In genomic region chr2:170157025-170157684, GRCh38 we compare ENCODE assay signal across 19 cellular contexts. TPM values are rescaled to one million over a fixed set of nuclear protein-coding genes. Genes with fewer than 3 reads are reported as not detected.
DNase-seq lines count a peak whose midpoint lies in the region; ATAC-seq and TF ChIP-seq lines count a peak whose summit lies in the region.
"Had no signal": no experiment of that assay in that cellular context is flagged by ENCODE, and none has a peak within 500 bp of the region (broad histone marks: within the 10 kb centered on the region; RNA-seq: fewer than 3 reads in every experiment).

No MANE protein-coding gene starts in this region.

- POLR2A ChIA-PET in activated CD4-positive, alpha-beta memory T cell treated with anti-CD3 and anti-CD28 coated beads for 36 hours (lab: Charles Lee), result no interaction called here

- no peaks in the 10 kb centered on the region for H3K9me3 Mint-ChIP-seq in Calu3 (ENCODE audit: low read depth, unreplicated experiment)
- no peaks in the 10 kb centered on the region for H3K9me3 Mint-ChIP-seq in activated CD4-positive, alpha-beta memory T cell treated with anti-CD3 and anti-CD28 coated beads for 36 hours
- H3K9me3 Mint-ChIP-seq: activated CD8-positive, alpha-beta T cell treated with anti-CD3 and anti-CD28 coated beads for 36 hours had no signal

- TF ChIP-seq CTCF in Calu3 (IDR thresholded peaks at IDR 0.05; ENCODE audit: unreplicated experiment) (no peak), astrocyte of the spinal cord (IDR thresholded peaks at IDR 0.05; ENCODE audit: low read depth, low read length) (no peak)

- in situ Hi-C loops in astrocyte of the spinal cord (cut with HindIII; ENCODE audit: low sequenced_read_pairs), result no loop called here

- peaks cover 51% of the 10 kb centered on the region for H3K4me1 Mint-ChIP-seq in Calu3 (ENCODE audit: low read depth, unreplicated experiment)
- no peaks in the 10 kb centered on the region for H3K4me1 Mint-ChIP-seq in activated CD4-positive, alpha-beta memory T cell treated with anti-CD3 and anti-CD28 coated beads for 36 hours (ENCODE audit: low read depth)

- DNase-seq in Calu3, result peak; percentile 18
- DNase-seq in astrocyte of the spinal cord (ENCODE audit: low read depth, low spot score), result peak; percentile 62
- DNase-seq in iris pigment epithelial cell (ENCODE audit: low read depth), result peak; percentile 80
- DNase-seq in activated CD4-positive, alpha-beta memory T cell treated with anti-CD3 and anti-CD28 coated beads for 36 hours, result no peak
- no peak for DNase-seq in activated CD4-positive, alpha-beta T cell treated with anti-CD3 and anti-CD28 coated beads for 1 hour
- DNase-seq: activated CD8-positive, alpha-beta T cell treated with anti-CD3 and anti-CD28 coated beads for 36 hours; activated effector memory CD4-positive, alpha-beta T cell treated with Interleukin-2 at 50 U/mL for 16 hours; DMS 273 treated with DMSO at 0.1 percent for 48 hours; effector CD8-positive, alpha-beta T cell; kidney glomerular epithelial cell; NCI-H2107; NK-92 treated with Interleukin-12 subunit alpha and Interleukin-12 subunit beta, amount 100 ng/mL, for 24 hours; stimulated activated CD4-positive, alpha-beta T cell treated with anti-CD3 and anti-CD28 coated beads, Interleukin-12 subunit alpha, Interleukin-12 subunit beta, amount 100 ng/mL, for 4 hours; substantia nigra had no signal

- no peaks in the 10 kb centered on the region for H3K27me3 Mint-ChIP-seq in Calu3 (ENCODE audit: unreplicated experiment)
- H3K27me3 Mint-ChIP-seq in activated CD4-positive, alpha-beta memory T cell treated with anti-CD3 and anti-CD28 coated beads for 36 hours, result no peaks in the 10 kb centered on the region

- no peak overlapping the region for H3K4me3 ChIP-seq in astrocyte of the spinal cord (ENCODE audit: low read depth, low read length)
- H3K4me3 ChIP-seq: ascending aorta, SJSA1 had no signal

- no peaks in the 10 kb centered on the region for H3K36me3 Mint-ChIP-seq in Calu3 (ENCODE audit: insufficient read depth, unreplicated experiment)
- H3K36me3 Mint-ChIP-seq in activated CD4-positive, alpha-beta memory T cell treated with anti-CD3 and anti-CD28 coated beads for 36 hours, result no peaks in the 10 kb centered on the region

- intact Hi-C loops in Calu3 (cut with micrococcal nuclease; ENCODE audit: unreplicated experiment), result loop anchor here (5.0 to 10.0 kb wide), 2 partner anchors 35 to 142 kb away; no protein-coding TSS in a partner anchor
- intact Hi-C loops in activated CD4-positive, alpha-beta memory T cell treated with anti-CD3 and anti-CD28 coated beads for 36 hours (cut with micrococcal nuclease), result no loop called here

- no peak overlapping the region for H3K27ac Mint-ChIP-seq in Calu3 (ENCODE audit: unreplicated experiment)
- no peak overlapping the region for H3K27ac Mint-ChIP-seq in activated CD4-positive, alpha-beta memory T cell treated with anti-CD3 and anti-CD28 coated beads for 36 hours
- H3K27ac Mint-ChIP-seq: activated CD8-positive, alpha-beta T cell treated with anti-CD3 and anti-CD28 coated beads for 36 hours had no signal

- ATAC-seq in HG02870 (IDR thresholded peaks at IDR 0.05; ENCODE audit: unreplicated experiment) (peak; percentile 39), GM21423 (IDR thresholded peaks at IDR 0.05; ENCODE audit: unreplicated experiment) (no peak), GM18873 (IDR thresholded peaks at IDR 0.05; ENCODE audit: low FRiP score, unreplicated experiment) (no peak)
- ATAC-seq: activated CD8-positive, alpha-beta T cell treated with anti-CD3 and anti-CD28 coated beads for 36 hours had no signal

- BruUV-seq in Calu3 (replicated peaks; lab: Mats Ljungman, UMichigan), result no TSS peak

- H3K4me3 Mint-ChIP-seq in Calu3 (ENCODE audit: low read depth, unreplicated experiment), result no peak overlapping the region
- H3K4me3 Mint-ChIP-seq in activated CD4-positive, alpha-beta memory T cell treated with anti-CD3 and anti-CD28 coated beads for 36 hours, result no peak overlapping the region
- H3K4me3 Mint-ChIP-seq: activated CD8-positive, alpha-beta T cell treated with anti-CD3 and anti-CD28 coated beads for 36 hours had no signal

- CTCF ChIA-PET in Calu3 (lab: Charles Lee), result interaction anchor here (0.7 kb wide), 1 partner anchor 10 kb away, joined by 4 read pairs; no protein-coding TSS in a partner anchor
- CTCF ChIA-PET in activated CD4-positive, alpha-beta memory T cell treated with anti-CD3 and anti-CD28 coated beads for 36 hours (lab: Charles Lee), result interaction anchor here (1.2 kb wide), 1 partner anchor 252 kb away, joined by 3 read pairs; no protein-coding TSS in a partner anchor

RNA-seq across cellular contexts. Expression of gene MYO3B, which starts 20.8 kb away (rescaled TPM):
- 5.0 and 7.1 TPM in 2 replicates for total RNA-seq in Calu3 (2022)
- under 1 TPM; 0.48 TPM for total RNA-seq in activated CD4-positive, alpha-beta memory T cell treated with anti-CD3 and anti-CD28 coated beads for 36 hours
- total RNA-seq: ascending aorta, SJSA1 had no signal

Comparison
In these comparisons a context has a peak if more than half of its experiments do, and no peak if none do; other contexts are left out.
1. DNase-seq: peak in Calu3 (single experiment), astrocyte of the spinal cord (single experiment) and iris pigment epithelial cell (single experiment); none in activated CD4-positive, alpha-beta memory T cell treated with anti-CD3 and anti-CD28 coated beads for 36 hours (single experiment) and activated CD4-positive, alpha-beta T cell treated with anti-CD3 and anti-CD28 coated beads for 1 hour (single experiment).